2 cellular contexts compared by ENCODE assay signal in the genomic region with DNA sequence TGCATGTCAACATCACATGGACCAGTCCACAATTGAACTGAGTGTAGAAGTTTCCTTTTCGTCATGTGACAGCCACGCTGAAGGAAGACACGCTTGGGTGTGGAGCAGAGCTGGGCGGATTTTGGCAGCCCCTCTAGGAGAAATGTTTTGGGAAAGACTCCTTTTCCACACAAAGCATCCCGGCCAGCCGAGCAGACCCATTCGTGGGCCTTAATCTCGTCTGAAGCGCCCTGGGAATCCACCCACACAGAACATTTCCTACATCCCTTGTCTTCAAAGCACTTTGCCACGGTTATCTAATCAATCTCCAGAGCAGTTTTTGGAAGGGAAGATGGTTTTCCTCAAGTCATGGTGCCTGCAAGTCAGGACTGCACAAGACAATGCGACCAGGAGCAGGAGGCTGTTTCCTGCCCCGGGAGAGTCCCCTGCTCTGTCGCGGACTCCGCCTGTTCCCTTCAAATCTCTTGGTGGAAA.
TF ChIP-seq lines count a peak whose summit lies in the region.

No MANE protein-coding gene starts in this region.

TF ChIP-seq in GM23338, 12 proteins besides CTCF, POLR2A, EP300 and RAD21 (continues in another document):
- TF ChIP-seq, protein P1, sequence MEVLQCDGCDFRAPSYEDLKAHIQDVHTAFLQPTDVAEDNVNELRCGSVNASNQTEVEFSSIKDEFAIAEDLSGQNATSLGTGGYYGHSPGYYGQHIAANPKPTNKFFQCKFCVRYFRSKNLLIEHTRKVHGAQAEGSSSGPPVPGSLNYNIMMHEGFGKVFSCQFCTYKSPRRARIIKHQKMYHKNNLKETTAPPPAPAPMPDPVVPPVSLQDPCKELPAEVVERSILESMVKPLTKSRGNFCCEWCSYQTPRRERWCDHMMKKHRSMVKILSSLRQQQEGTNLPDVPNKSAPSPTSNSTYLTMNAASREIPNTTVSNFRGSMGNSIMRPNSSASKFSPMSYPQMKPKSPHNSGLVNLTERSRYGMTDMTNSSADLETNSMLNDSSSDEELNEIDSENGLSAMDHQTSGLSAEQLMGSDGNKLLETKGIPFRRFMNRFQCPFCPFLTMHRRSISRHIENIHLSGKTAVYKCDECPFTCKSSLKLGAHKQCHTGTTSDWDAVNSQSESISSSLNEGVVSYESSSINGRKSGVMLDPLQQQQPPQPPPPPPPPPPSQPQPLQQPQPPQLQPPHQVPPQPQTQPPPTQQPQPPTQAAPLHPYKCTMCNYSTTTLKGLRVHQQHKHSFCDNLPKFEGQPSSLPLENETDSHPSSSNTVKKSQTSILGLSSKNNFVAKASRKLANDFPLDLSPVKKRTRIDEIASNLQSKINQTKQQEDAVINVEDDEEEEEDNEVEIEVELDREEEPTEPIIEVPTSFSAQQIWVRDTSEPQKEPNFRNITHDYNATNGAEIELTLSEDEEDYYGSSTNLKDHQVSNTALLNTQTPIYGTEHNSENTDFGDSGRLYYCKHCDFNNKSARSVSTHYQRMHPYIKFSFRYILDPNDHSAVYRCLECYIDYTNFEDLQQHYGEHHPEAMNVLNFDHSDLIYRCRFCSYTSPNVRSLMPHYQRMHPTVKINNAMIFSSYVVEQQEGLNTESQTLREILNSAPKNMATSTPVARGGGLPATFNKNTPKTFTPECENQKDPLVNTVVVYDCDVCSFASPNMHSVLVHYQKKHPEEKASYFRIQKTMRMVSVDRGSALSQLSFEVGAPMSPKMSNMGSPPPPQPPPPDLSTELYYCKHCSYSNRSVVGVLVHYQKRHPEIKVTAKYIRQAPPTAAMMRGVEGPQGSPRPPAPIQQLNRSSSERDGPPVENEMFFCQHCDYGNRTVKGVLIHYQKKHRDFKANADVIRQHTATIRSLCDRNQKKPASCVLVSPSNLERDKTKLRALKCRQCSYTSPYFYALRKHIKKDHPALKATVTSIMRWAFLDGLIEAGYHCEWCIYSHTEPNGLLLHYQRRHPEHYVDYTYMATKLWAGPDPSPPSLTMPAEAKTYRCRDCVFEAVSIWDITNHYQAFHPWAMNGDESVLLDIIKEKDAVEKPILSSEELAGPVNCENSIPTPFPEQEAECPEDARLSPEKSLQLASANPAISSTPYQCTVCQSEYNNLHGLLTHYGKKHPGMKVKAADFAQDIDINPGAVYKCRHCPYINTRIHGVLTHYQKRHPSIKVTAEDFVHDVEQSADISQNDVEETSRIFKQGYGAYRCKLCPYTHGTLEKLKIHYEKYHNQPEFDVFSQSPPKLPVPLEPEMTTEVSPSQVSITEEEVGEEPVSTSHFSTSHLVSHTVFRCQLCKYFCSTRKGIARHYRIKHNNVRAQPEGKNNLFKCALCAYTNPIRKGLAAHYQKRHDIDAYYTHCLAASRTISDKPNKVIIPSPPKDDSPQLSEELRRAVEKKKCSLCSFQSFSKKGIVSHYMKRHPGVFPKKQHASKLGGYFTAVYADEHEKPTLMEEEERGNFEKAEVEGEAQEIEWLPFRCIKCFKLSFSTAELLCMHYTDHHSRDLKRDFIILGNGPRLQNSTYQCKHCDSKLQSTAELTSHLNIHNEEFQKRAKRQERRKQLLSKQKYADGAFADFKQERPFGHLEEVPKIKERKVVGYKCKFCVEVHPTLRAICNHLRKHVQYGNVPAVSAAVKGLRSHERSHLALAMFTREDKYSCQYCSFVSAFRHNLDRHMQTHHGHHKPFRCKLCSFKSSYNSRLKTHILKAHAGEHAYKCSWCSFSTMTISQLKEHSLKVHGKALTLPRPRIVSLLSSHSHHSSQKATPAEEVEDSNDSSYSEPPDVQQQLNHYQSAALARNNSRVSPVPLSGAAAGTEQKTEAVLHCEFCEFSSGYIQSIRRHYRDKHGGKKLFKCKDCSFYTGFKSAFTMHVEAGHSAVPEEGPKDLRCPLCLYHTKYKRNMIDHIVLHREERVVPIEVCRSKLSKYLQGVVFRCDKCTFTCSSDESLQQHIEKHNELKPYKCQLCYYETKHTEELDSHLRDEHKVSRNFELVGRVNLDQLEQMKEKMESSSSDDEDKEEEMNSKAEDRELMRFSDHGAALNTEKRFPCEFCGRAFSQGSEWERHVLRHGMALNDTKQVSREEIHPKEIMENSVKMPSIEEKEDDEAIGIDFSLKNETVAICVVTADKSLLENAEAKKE (CRISPR knock-in tag; IDR thresholded peaks at IDR 0.05) = no peak
- no peak for TF ChIP-seq POLR2AphosphoS5 (IDR thresholded peaks at IDR 0.05; ENCODE audit: low read depth)
- TF ChIP-seq ZNF114 (CRISPR knock-in tag; IDR thresholded peaks at IDR 0.05) = no peak
- TF ChIP-seq, protein P2, sequence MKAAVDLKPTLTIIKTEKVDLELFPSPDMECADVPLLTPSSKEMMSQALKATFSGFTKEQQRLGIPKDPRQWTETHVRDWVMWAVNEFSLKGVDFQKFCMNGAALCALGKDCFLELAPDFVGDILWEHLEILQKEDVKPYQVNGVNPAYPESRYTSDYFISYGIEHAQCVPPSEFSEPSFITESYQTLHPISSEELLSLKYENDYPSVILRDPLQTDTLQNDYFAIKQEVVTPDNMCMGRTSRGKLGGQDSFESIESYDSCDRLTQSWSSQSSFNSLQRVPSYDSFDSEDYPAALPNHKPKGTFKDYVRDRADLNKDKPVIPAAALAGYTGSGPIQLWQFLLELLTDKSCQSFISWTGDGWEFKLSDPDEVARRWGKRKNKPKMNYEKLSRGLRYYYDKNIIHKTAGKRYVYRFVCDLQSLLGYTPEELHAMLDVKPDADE (IDR thresholded peaks at IDR 0.05) = no peak
- TF ChIP-seq JUNB (IDR thresholded peaks at IDR 0.05; ENCODE audit: unreplicated experiment) = no peak
- TF ChIP-seq EZH2phosphoT487 (IDR thresholded peaks at IDR 0.05; ENCODE audit: unreplicated experiment) = no peak
- TF ChIP-seq EZH2 (IDR thresholded peaks at IDR 0.05; ENCODE audit: low read depth, unreplicated experiment) = no peak
- TF ChIP-seq, protein P3, sequence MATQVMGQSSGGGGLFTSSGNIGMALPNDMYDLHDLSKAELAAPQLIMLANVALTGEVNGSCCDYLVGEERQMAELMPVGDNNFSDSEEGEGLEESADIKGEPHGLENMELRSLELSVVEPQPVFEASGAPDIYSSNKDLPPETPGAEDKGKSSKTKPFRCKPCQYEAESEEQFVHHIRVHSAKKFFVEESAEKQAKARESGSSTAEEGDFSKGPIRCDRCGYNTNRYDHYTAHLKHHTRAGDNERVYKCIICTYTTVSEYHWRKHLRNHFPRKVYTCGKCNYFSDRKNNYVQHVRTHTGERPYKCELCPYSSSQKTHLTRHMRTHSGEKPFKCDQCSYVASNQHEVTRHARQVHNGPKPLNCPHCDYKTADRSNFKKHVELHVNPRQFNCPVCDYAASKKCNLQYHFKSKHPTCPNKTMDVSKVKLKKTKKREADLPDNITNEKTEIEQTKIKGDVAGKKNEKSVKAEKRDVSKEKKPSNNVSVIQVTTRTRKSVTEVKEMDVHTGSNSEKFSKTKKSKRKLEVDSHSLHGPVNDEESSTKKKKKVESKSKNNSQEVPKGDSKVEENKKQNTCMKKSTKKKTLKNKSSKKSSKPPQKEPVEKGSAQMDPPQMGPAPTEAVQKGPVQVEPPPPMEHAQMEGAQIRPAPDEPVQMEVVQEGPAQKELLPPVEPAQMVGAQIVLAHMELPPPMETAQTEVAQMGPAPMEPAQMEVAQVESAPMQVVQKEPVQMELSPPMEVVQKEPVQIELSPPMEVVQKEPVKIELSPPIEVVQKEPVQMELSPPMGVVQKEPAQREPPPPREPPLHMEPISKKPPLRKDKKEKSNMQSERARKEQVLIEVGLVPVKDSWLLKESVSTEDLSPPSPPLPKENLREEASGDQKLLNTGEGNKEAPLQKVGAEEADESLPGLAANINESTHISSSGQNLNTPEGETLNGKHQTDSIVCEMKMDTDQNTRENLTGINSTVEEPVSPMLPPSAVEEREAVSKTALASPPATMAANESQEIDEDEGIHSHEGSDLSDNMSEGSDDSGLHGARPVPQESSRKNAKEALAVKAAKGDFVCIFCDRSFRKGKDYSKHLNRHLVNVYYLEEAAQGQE (IDR thresholded peaks at IDR 0.05; ENCODE audit: unreplicated experiment) = no peak
- no peak for TF ChIP-seq ZNF331 (CRISPR knock-in tag; IDR thresholded peaks at IDR 0.05; ENCODE audit: low read depth)
- TF ChIP-seq CREB1 (CRISPR knock-in tag; IDR thresholded peaks at IDR 0.05; ENCODE audit: low read depth) = no peak

TF ChIP-seq in H1, 55 proteins besides CTCF, POLR2A, EP300 and RAD21:
- TF ChIP-seq, protein P4, sequence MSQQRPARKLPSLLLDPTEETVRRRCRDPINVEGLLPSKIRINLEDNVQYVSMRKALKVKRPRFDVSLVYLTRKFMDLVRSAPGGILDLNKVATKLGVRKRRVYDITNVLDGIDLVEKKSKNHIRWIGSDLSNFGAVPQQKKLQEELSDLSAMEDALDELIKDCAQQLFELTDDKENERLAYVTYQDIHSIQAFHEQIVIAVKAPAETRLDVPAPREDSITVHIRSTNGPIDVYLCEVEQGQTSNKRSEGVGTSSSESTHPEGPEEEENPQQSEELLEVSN (IDR thresholded peaks at IDR 0.05) = no peak
- no peak for TF ChIP-seq RNF2 (IDR thresholded peaks at IDR 0.05; ENCODE audit: borderline replicate concordance, low read depth, low read length, missing control alignments, poor library complexity, severe bottlenecking)
- no peak for TF ChIP-seq SRF (IDR thresholded peaks at IDR 0.05; ENCODE audit: low read depth, low read length)
- no peak for TF ChIP-seq TAF7 (optimal IDR thresholded peaks at IDR 0.05; ENCODE audit: borderline replicate concordance, low read depth, low read length)
- TF ChIP-seq SP1 (IDR thresholded peaks at IDR 0.05; ENCODE audit: low read depth, low read length) = no peak
- TF ChIP-seq BACH1 (IDR thresholded peaks at IDR 0.05; ENCODE audit: low read length) = no peak
- no peak for TF ChIP-seq NRF1 (IDR thresholded peaks at IDR 0.05; ENCODE audit: low read depth, low read length)
- TF ChIP-seq POU5F1 (IDR thresholded peaks at IDR 0.05; ENCODE audit: low read depth, low read length) = no peak
- TF ChIP-seq, protein P5, sequence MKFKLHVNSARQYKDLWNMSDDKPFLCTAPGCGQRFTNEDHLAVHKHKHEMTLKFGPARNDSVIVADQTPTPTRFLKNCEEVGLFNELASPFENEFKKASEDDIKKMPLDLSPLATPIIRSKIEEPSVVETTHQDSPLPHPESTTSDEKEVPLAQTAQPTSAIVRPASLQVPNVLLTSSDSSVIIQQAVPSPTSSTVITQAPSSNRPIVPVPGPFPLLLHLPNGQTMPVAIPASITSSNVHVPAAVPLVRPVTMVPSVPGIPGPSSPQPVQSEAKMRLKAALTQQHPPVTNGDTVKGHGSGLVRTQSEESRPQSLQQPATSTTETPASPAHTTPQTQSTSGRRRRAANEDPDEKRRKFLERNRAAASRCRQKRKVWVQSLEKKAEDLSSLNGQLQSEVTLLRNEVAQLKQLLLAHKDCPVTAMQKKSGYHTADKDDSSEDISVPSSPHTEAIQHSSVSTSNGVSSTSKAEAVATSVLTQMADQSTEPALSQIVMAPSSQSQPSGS (IDR thresholded peaks at IDR 0.05; ENCODE audit: low read length) = no peak
- TF ChIP-seq RBBP5 (IDR thresholded peaks at IDR 0.05; ENCODE audit: borderline replicate concordance, low read depth, low read length) = no peak
- TF ChIP-seq CBX8 (IDR thresholded peaks at IDR 0.05; ENCODE audit: borderline replicate concordance, low read depth, low read length) = no peak
- no peak for TF ChIP-seq POLR2AphosphoS5 (IDR thresholded peaks at IDR 0.05; ENCODE audit: low read depth, low read length)
- TF ChIP-seq GTF2F1 (IDR thresholded peaks at IDR 0.05; ENCODE audit: borderline replicate concordance, low read depth, low read length) = no peak
- no peak for TF ChIP-seq KDM5A (IDR thresholded peaks at IDR 0.05; ENCODE audit: low read length)
- TF ChIP-seq SP4 (IDR thresholded peaks at IDR 0.05; ENCODE audit: low read length) = no peak
- no peak for TF ChIP-seq TAF1 (IDR thresholded peaks at IDR 0.05; ENCODE audit: low read depth, low read length)
- TF ChIP-seq, protein P6, sequence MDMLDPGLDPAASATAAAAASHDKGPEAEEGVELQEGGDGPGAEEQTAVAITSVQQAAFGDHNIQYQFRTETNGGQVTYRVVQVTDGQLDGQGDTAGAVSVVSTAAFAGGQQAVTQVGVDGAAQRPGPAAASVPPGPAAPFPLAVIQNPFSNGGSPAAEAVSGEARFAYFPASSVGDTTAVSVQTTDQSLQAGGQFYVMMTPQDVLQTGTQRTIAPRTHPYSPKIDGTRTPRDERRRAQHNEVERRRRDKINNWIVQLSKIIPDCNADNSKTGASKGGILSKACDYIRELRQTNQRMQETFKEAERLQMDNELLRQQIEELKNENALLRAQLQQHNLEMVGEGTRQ (IDR thresholded peaks at IDR 0.05; ENCODE audit: low read length) = no peak
